1 cellular context compared by ENCODE assay signal in the genomic region with DNA sequence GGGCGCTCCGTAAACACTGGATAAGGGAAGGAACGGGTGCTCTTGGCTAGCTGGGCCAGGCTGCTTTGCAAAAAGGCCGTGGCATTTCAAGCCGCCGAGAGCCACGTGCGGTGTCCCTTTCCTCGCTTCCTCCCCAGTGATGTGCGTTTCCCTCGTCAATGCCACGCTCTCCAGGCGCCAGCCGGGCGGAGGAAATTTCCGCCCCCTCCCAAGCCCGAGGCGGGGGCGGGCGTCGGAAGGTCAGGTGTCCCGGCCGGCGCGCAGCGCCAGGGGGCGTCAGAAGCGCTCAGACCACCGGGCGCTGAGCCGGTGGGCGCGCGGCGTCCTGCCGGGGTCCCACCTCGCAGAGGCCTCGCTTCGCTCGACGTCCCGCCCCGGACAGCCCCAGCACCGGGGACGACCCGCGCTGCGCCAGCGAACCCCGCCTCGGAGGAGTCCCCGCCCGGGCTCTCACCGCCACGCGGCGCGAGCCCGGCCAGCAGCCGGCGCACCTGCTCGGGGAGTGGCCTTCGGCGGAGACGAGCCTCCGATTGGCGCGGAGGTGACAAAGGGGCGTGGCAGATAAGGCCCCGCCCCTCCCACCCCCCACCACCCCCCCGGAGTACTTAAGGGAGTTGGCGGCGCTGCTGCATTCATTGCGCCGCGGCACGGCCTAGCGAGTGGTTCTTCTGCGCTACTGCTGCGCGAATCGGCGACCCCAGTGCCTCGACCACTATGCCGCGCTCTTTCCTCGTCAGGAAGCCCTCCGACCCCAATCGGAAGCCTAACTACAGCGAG.
TF ChIP-seq lines count a peak whose summit lies in the region.

A gene (plus strand): TSS at position 635 of the 777 bp plus-strand sequence. CDS start 80 bp downstream, at position 715.

TF ChIP-seq in K562, 482 proteins besides CTCF, POLR2A, EP300 and RAD21 (continued from another document):
- TF ChIP-seq, protein P1, sequence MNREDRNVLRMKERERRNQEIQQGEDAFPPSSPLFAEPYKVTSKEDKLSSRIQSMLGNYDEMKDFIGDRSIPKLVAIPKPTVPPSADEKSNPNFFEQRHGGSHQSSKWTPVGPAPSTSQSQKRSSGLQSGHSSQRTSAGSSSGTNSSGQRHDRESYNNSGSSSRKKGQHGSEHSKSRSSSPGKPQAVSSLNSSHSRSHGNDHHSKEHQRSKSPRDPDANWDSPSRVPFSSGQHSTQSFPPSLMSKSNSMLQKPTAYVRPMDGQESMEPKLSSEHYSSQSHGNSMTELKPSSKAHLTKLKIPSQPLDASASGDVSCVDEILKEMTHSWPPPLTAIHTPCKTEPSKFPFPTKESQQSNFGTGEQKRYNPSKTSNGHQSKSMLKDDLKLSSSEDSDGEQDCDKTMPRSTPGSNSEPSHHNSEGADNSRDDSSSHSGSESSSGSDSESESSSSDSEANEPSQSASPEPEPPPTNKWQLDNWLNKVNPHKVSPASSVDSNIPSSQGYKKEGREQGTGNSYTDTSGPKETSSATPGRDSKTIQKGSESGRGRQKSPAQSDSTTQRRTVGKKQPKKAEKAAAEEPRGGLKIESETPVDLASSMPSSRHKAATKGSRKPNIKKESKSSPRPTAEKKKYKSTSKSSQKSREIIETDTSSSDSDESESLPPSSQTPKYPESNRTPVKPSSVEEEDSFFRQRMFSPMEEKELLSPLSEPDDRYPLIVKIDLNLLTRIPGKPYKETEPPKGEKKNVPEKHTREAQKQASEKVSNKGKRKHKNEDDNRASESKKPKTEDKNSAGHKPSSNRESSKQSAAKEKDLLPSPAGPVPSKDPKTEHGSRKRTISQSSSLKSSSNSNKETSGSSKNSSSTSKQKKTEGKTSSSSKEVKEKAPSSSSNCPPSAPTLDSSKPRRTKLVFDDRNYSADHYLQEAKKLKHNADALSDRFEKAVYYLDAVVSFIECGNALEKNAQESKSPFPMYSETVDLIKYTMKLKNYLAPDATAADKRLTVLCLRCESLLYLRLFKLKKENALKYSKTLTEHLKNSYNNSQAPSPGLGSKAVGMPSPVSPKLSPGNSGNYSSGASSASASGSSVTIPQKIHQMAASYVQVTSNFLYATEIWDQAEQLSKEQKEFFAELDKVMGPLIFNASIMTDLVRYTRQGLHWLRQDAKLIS (CRISPR knock-in tag; IDR thresholded peaks at IDR 0.05) = peak; percentile 75; the same call in 1 of the 2 replicates
- peak; percentile 92 for TF ChIP-seq TAF7 (tag; IDR thresholded peaks at IDR 0.05)
- peak; percentile 6 to 22; a peak in 2 of 4 replicates for TF ChIP-seq FOXK2 (conservative IDR thresholded peaks at IDR 0.05 in 1 of 2, IDR thresholded peaks at IDR 0.05 in 1 of 2; ENCODE audit: low read depth in 2 of 2)
- TF ChIP-seq BRD4 (IDR thresholded peaks at IDR 0.05) = 0 out of 2 replicates have a peak, but pooled peaks have one; percentile 49
- peak; percentile 89 to 92 for TF ChIP-seq NONO (IDR thresholded peaks at IDR 0.05; ENCODE audit: low read depth in 2 of 2, low read length in 1 of 2)
- TF ChIP-seq, protein P2, sequence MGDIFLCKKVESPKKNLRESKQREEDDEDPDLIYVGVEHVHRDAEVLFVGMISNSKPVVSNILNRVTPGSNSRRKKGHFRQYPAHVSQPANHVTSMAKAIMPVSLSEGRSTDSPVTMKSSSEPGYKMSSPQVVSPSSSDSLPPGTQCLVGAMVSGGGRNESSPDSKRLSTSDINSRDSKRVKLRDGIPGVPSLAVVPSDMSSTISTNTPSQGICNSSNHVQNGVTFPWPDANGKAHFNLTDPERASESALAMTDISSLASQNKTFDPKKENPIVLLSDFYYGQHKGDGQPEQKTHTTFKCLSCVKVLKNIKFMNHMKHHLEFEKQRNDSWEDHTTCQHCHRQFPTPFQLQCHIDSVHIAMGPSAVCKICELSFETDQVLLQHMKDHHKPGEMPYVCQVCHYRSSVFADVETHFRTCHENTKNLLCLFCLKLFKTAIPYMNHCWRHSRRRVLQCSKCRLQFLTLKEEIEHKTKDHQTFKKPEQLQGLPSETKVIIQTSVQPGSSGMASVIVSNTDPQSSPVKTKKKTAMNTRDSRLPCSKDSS (IDR thresholded peaks at IDR 0.05; ENCODE audit: low read depth, partially characterized antibody) = no peak
- TF ChIP-seq ZNF75A (CRISPR knock-in tag; IDR thresholded peaks at IDR 0.05) = no peak
- no peak for TF ChIP-seq LARP7 (IDR thresholded peaks at IDR 0.05)
- peak; percentile 63 for TF ChIP-seq DMBX1 (CRISPR knock-in tag; IDR thresholded peaks at IDR 0.05; ENCODE audit: borderline replicate concordance)
- TF ChIP-seq NR3C1 (CRISPR knock-in tag; IDR thresholded peaks at IDR 0.05) = peak; percentile 72; the same call in 1 of the 2 replicates
- TF ChIP-seq BDP1 (IDR thresholded peaks at IDR 0.05; ENCODE audit: insufficient read depth, insufficient read length) = no peak
- TF ChIP-seq, protein P3, sequence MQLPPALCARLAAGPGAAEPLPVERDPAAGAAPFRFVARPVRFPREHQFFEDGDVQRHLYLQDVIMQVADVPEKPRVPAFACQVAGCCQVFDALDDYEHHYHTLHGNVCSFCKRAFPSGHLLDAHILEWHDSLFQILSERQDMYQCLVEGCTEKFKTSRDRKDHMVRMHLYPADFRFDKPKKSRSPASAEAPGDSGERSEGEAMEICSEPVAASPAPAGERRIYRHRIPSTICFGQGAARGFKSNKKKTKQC (CRISPR knock-in tag; IDR thresholded peaks at IDR 0.05) = peak; percentile 82
- peak; percentile 98 for TF ChIP-seq RBFOX2 (IDR thresholded peaks at IDR 0.05; ENCODE audit: low read depth, low read length)
- TF ChIP-seq BCOR (IDR thresholded peaks at IDR 0.05) = peak; percentile 73; the same call in 1 of the 2 replicates
- TF ChIP-seq GABPA (tag; conservative IDR thresholded peaks at IDR 0.05; ENCODE audit: low read depth) = peak; percentile 32; the same call in 1 of the 2 replicates
- peak; percentile 60; the same call in 1 of the 2 replicates for TF ChIP-seq SOX6 (IDR thresholded peaks at IDR 0.05)
- TF ChIP-seq SMARCB1 (IDR thresholded peaks at IDR 0.05; ENCODE audit: insufficient read length, low read depth) = no peak
- peak; percentile 84 for TF ChIP-seq CCNT2 (IDR thresholded peaks at IDR 0.05; ENCODE audit: borderline replicate concordance, extremely low read depth, insufficient read length, low read depth, low read length)
- peak; percentile 81 for TF ChIP-seq TAF9B (IDR thresholded peaks at IDR 0.05; ENCODE audit: partially characterized antibody)
